In genomic region chr13:78121001-78121400, GRCh38 we compare ENCODE assay signal across 19 cellular contexts.
DNase-seq lines count a peak whose midpoint lies in the region; TF ChIP-seq lines count a peak whose summit lies in the region.
"Had no signal": no experiment of that assay in that cellular context is flagged by ENCODE, and none has a peak within 500 bp of the region (broad histone marks: within the 10 kb centered on the region; RNA-seq: fewer than 3 reads in every experiment).

No MANE protein-coding gene starts in this region.

- H3K9ac ChIP-seq in GM23248 (no peak overlapping the region), neuronal stem cell (ENCODE audit: low read depth, low read length, poor library complexity) (no peak overlapping the region)

- H3K27me3 ChIP-seq in GM23248 (replicated peaks; ENCODE audit: insufficient read depth) (peaks cover 16% of the 10 kb centered on the region), PC-9 (ENCODE audit: insufficient read depth, low read depth) (no peaks in the 10 kb centered on the region), neuronal stem cell (ENCODE audit: control insufficient read depth in 3 of 3, insufficient read depth in 3 of 3, low read depth in 1 of 3, low read length in 3 of 3) (no peaks in the 10 kb centered on the region)
- H3K27me3 ChIP-seq: adrenal gland, gastrocnemius medialis, Peyer's patch, right atrium auricular region, SJCRH30, upper lobe of right lung had no signal

- in situ Hi-C loops in GM23248 (cut with MboI), result loop anchor here (5.0 kb wide), 1 partner anchor 349 kb away; no protein-coding TSS in a partner anchor

- intact Hi-C loops in PC-9 (cut with micrococcal nuclease; ENCODE audit: unreplicated experiment), result loop anchor here (1.0 kb wide), 1 partner anchor 342 kb away; no protein-coding TSS in a partner anchor

- H4K20me1 ChIP-seq in GM23248 (ENCODE audit: insufficient read depth) (no peaks in the 10 kb centered on the region), PC-9 (ENCODE audit: insufficient read depth) (no peaks in the 10 kb centered on the region)

- no peaks in the 10 kb centered on the region for H3K79me1 ChIP-seq in neuronal stem cell (ENCODE audit: low read depth, low read length)

- no peak for DNase-seq in GM23248
- DNase-seq in PC-9, result no peak
- peak; percentile 38 for DNase-seq in fibroblast of mammary gland (ENCODE audit: low read depth)
- DNase-seq in neuronal stem cell (ENCODE audit: low spot score), result no peak
- DNase-seq in activated CD4-positive, alpha-beta T cell treated with anti-CD3 and anti-CD28 coated beads for 4 hours, result no peak
- DNase-seq in chondrocyte (ENCODE audit: low spot score), result no peak
- DNase-seq in activated T-cell treated with anti-CD3 and anti-CD28 coated beads, Interleukin-2, amount 50 U/mL, for 48 hours, result no peak
- DNase-seq: lower lobe of right lung, upper lobe of right lung had no signal

- H3K9me3 Mint-ChIP-seq in chondrocyte (ENCODE audit: low read depth), result no peaks in the 10 kb centered on the region
- H3K9me3 Mint-ChIP-seq: activated CD4-positive, alpha-beta T cell treated with anti-CD3 and anti-CD28 coated beads, Interleukin-2, amount 10 ng/mL, durations not matched to agents 24 days and 14 days; activated T-helper 2 cell treated with anti-CD3 and anti-CD28 coated beads, Interferon-gamma antibody, Interleukin-2, Interleukin-4, amounts not matched to agents 10 μg/mL and 5 μg/mL and 100 μg/mL, durations not matched to agents 14 hours and 24 hours and 36 hours; T-helper 1 cell treated with Interleukin-12 subunit alpha and Interleukin-12 subunit beta and Interleukin-4 antibody, amounts not matched to agents 30 μg/mL and 1 μg/mL, for 36 hours had no signal

- H3K4me3 ChIP-seq in GM23248 (no peak overlapping the region), PC-9 (no peak overlapping the region), fibroblast of mammary gland (ENCODE audit: control insufficient read depth, low read depth, low read length) (no peak overlapping the region), neuronal stem cell (ENCODE audit: low read length in 2 of 2) (no peak overlapping the region)
- H3K4me3 ChIP-seq: HAP-1, lower lobe of right lung, Peyer's patch, right atrium auricular region, SJCRH30, upper lobe of right lung had no signal

- H3K36me3 ChIP-seq in GM23248 (ENCODE audit: low read depth) (no peaks in the 10 kb centered on the region), PC-9 (ENCODE audit: low read depth) (no peaks in the 10 kb centered on the region), neuronal stem cell (replicated peaks in 1 of 2; ENCODE audit: control insufficient read depth in 2 of 2, insufficient read depth in 2 of 2, low read length in 2 of 2) (no peaks in the 10 kb centered on the region)
- H3K36me3 ChIP-seq: adrenal gland, gastrocnemius medialis, HAP-1, lower lobe of right lung, Peyer's patch, right atrium auricular region, SJCRH30, upper lobe of right lung had no signal

- no peak overlapping the region for H2BK15ac ChIP-seq in neuronal stem cell (ENCODE audit: low read length)

- H3K79me2 ChIP-seq in GM23248 (ENCODE audit: insufficient read depth), result no peaks in the 10 kb centered on the region
- no peaks in the 10 kb centered on the region for H3K79me2 ChIP-seq in PC-9 (ENCODE audit: low read depth)

- H3K27ac ChIP-seq in GM23248 (no peak overlapping the region), PC-9 (no peak overlapping the region), neuronal stem cell (replicated peaks; ENCODE audit: low read length) (no peak overlapping the region)
- H3K27ac ChIP-seq: adrenal gland, gastrocnemius medialis, lower lobe of right lung, Peyer's patch, right atrium auricular region, SJCRH30, upper lobe of right lung had no signal

- no peak overlapping the region for H2BK5ac ChIP-seq in neuronal stem cell (ENCODE audit: low read length)

- peaks cover 40% of the 10 kb centered on the region for H3K27me3 Mint-ChIP-seq in chondrocyte (ENCODE audit: low read depth)

- no peaks in the 10 kb centered on the region for H3F3A ChIP-seq in GM23248 (ENCODE audit: insufficient read depth)
- no peaks in the 10 kb centered on the region for H3F3A ChIP-seq in PC-9 (ENCODE audit: insufficient read depth, low read depth)

- no peak overlapping the region for H3K18ac ChIP-seq in neuronal stem cell (ENCODE audit: low read length)

- H3K9me3 ChIP-seq in GM23248 (ENCODE audit: low read depth) (no peaks in the 10 kb centered on the region), PC-9 (ENCODE audit: insufficient read depth, low read depth) (no peaks in the 10 kb centered on the region), neuronal stem cell (replicated peaks in 1 of 2; ENCODE audit: control insufficient read depth in 2 of 2, insufficient read depth in 1 of 2, low read depth in 1 of 2, low read length in 2 of 2) (no peaks in the 10 kb centered on the region)
- H3K9me3 ChIP-seq: adrenal gland, gastrocnemius medialis, HAP-1, lower lobe of right lung, Peyer's patch, right atrium auricular region, SJCRH30, upper lobe of right lung had no signal

- no peak overlapping the region for H3K23ac ChIP-seq in neuronal stem cell (ENCODE audit: low read depth, low read length, poor library complexity)

- no peak overlapping the region for H4K8ac ChIP-seq in neuronal stem cell (ENCODE audit: low read depth, low read length)

- H3K36me3 Mint-ChIP-seq in chondrocyte (ENCODE audit: low read depth), result no peaks in the 10 kb centered on the region

- no TSS peak for BruUV-seq in PC-9 (replicated peaks; lab: Mats Ljungman, UMichigan)

- no peak overlapping the region for H3K4ac ChIP-seq in neuronal stem cell (ENCODE audit: low read length)

- no peak overlapping the region for H3K14ac ChIP-seq in neuronal stem cell (ENCODE audit: low read length)

- POLR2A ChIA-PET in PC-9 (lab: Charles Lee; ENCODE audit: unreplicated experiment), result no interaction called here

- no peak overlapping the region for H4K91ac ChIP-seq in neuronal stem cell (ENCODE audit: low read depth, low read length, poor library complexity)

- H2BK120ac ChIP-seq in neuronal stem cell (ENCODE audit: low read depth, low read length), result no peak overlapping the region

- no peak overlapping the region for H3K27ac Mint-ChIP-seq in chondrocyte (ENCODE audit: unreplicated experiment)
- H3K27ac Mint-ChIP-seq: activated CD4-positive, alpha-beta T cell treated with anti-CD3 and anti-CD28 coated beads, Interleukin-2, amount 10 ng/mL, durations not matched to agents 24 days and 14 days; activated T-helper 2 cell treated with anti-CD3 and anti-CD28 coated beads, Interferon-gamma antibody, Interleukin-2, Interleukin-4, amounts not matched to agents 10 μg/mL and 5 μg/mL and 100 μg/mL, durations not matched to agents 14 hours and 24 hours and 36 hours; T-helper 1 cell treated with Interleukin-12 subunit alpha and Interleukin-12 subunit beta and Interleukin-4 antibody, amounts not matched to agents 30 μg/mL and 1 μg/mL, for 36 hours had no signal

- H3K9me2 ChIP-seq in GM23248 (ENCODE audit: insufficient read depth), result no peaks in the 10 kb centered on the region
- no peaks in the 10 kb centered on the region for H3K9me2 ChIP-seq in PC-9 (ENCODE audit: insufficient read depth)

- H3K4me2 ChIP-seq in GM23248 (ENCODE audit: unreplicated experiment), result peak overlapping the region; percentile 44
- H3K4me2 ChIP-seq in PC-9, result peak overlapping the region; percentile 45
- H3K4me2 ChIP-seq in neuronal stem cell (ENCODE audit: insufficient read depth, low read length, poor library complexity, severe bottlenecking), result no peak overlapping the region

- TF ChIP-seq CTCF in PC-9 (conservative IDR thresholded peaks at IDR 0.05) (no peak), fibroblast of mammary gland (conservative IDR thresholded peaks at IDR 0.05; ENCODE audit: control insufficient read depth, insufficient read depth, low read depth, low read length) (no peak), chondrocyte (IDR thresholded peaks at IDR 0.05) (no peak)

- no peak overlapping the region for H3K4me3 Mint-ChIP-seq in chondrocyte (ENCODE audit: unreplicated experiment)
- H3K4me3 Mint-ChIP-seq: activated CD4-positive, alpha-beta T cell treated with anti-CD3 and anti-CD28 coated beads, Interleukin-2, amount 10 ng/mL, durations not matched to agents 24 days and 14 days; CD14-positive monocyte; T-helper 1 cell treated with Interleukin-12 subunit alpha and Interleukin-12 subunit beta and Interleukin-4 antibody, amounts not matched to agents 30 μg/mL and 1 μg/mL, for 36 hours had no signal

- WGBS in GM23248 (ENCODE audit: low coverage in 1 of 2, low lambda C conversion rate in 2 of 2, missing lambda C conversion rate in 2 of 2), 2 experiments, result 30 to 42% methylated on average over 3 of the region's 3 CpGs
- WGBS in neuronal stem cell (ENCODE audit: extremely low coverage in 2 of 2, insufficient read length in 2 of 2, insufficient replicate concordance in 1 of 2), 2 donors, result no CpG with 5 or more reads among the region's 3 CpGs

- H3K4me1 ChIP-seq in GM23248 (ENCODE audit: insufficient read depth) (no peaks in the 10 kb centered on the region), PC-9 (replicated peaks; ENCODE audit: insufficient read depth) (no peaks in the 10 kb centered on the region), neuronal stem cell (ENCODE audit: control insufficient read depth in 2 of 2, insufficient read depth in 1 of 2, low read depth in 1 of 2, low read length in 2 of 2) (peaks cover 0 to 2% of the 10 kb centered on the region in 2 donors)
- H3K4me1 ChIP-seq: adrenal gland, gastrocnemius medialis, HAP-1, lower lobe of right lung, Peyer's patch, SJCRH30, upper lobe of right lung had no signal

- peaks cover 9% of the 10 kb centered on the region for H3K4me1 Mint-ChIP-seq in chondrocyte (ENCODE audit: low read depth)
- H3K4me1 Mint-ChIP-seq: activated CD4-positive, alpha-beta T cell treated with anti-CD3 and anti-CD28 coated beads, Interleukin-2, amount 10 ng/mL, durations not matched to agents 24 days and 14 days had no signal

- H2BK12ac ChIP-seq in neuronal stem cell (ENCODE audit: low read length), result no peak overlapping the region

- H2AK5ac ChIP-seq in neuronal stem cell (ENCODE audit: low read depth, low read length), result no peak overlapping the region

- H2AFZ ChIP-seq in GM23248, result peak overlapping the region; percentile 15; the same call in 1 of the 2 replicates
- no peak overlapping the region for H2AFZ ChIP-seq in PC-9
- peak overlapping the region; percentile 10 for H2AFZ ChIP-seq in neuronal stem cell (ENCODE audit: low read length)

- CTCF ChIA-PET in PC-9 (lab: Charles Lee), result interaction anchor here (0.6 to 1.1 kb wide), 5 partner anchors 14 to 1024 kb away, joined by 3 to 4 read pairs (median 3); no protein-coding TSS in a partner anchor
